8 cellular contexts compared by ENCODE assay signal in genomic region chr5:10601246-10602030, GRCh38. TPM values are rescaled to one million over a fixed set of nuclear protein-coding genes. Genes with fewer than 3 reads are reported as not detected.
DNase-seq lines count a peak whose midpoint lies in the region; ATAC-seq and TF ChIP-seq lines count a peak whose summit lies in the region.

No MANE protein-coding gene starts in this region.

- no peaks in the 10 kb centered on the region for H3K27me3 ChIP-seq in CD4-positive, CD25-positive, alpha-beta regulatory T cell (ENCODE audit: control insufficient read depth, insufficient read depth, low read length)
- no peaks in the 10 kb centered on the region for H3K27me3 ChIP-seq in skeletal muscle satellite cell (ENCODE audit: control insufficient read depth, insufficient read depth, low read length)
- no peaks in the 10 kb centered on the region for H3K27me3 ChIP-seq in naive thymus-derived CD4-positive, alpha-beta T cell (ENCODE audit: control insufficient read depth in 2 of 2, insufficient read depth in 2 of 2, low read length in 2 of 2)

- peak; percentile 22 for ATAC-seq in CD4-positive, CD25-positive, alpha-beta regulatory T cell (ENCODE audit: low read depth in 2 of 2)
- ATAC-seq in GM19324 (IDR thresholded peaks at IDR 0.05; ENCODE audit: low FRiP score, unreplicated experiment) (peak; percentile 38), HG03175 (IDR thresholded peaks at IDR 0.05; ENCODE audit: unreplicated experiment) (peak; percentile 45)
- ATAC-seq in naive thymus-derived CD4-positive, alpha-beta T cell: no peak

- H3K9ac ChIP-seq in skeletal muscle satellite cell (ENCODE audit: low read depth, low read length): peak overlapping the region; percentile 15

- H3K36me3 Mint-ChIP-seq in CD4-positive, CD25-positive, alpha-beta regulatory T cell: no peaks in the 10 kb centered on the region
- H3K36me3 Mint-ChIP-seq in naive thymus-derived CD4-positive, alpha-beta T cell: peaks cover 0 to 19% (median 0%) of the 10 kb centered on the region in 5 donors

- peak overlapping the region; percentile 68 to 78 (median 76) for H3K4me3 Mint-ChIP-seq in CD4-positive, CD25-positive, alpha-beta regulatory T cell
- peak overlapping the region in 4 of 10 donors; percentile 9 to 70 (median 49) for H3K4me3 Mint-ChIP-seq in naive thymus-derived CD4-positive, alpha-beta T cell

- no peak overlapping the region for H3K27ac ChIP-seq in CD4-positive, CD25-positive, alpha-beta regulatory T cell (ENCODE audit: insufficient read depth, low read length, poor library complexity, severe bottlenecking)
- no peak overlapping the region for H3K27ac ChIP-seq in naive thymus-derived CD4-positive, alpha-beta T cell (ENCODE audit: low read depth, low read length)

- no peaks in the 10 kb centered on the region for H3K9me3 ChIP-seq in CD4-positive, CD25-positive, alpha-beta regulatory T cell (ENCODE audit: control insufficient read depth in 2 of 2, low read length in 2 of 2)
- H3K9me3 ChIP-seq in skeletal muscle satellite cell (replicated peaks; ENCODE audit: low read length): no peaks in the 10 kb centered on the region
- no peaks in the 10 kb centered on the region for H3K9me3 ChIP-seq in naive thymus-derived CD4-positive, alpha-beta T cell (ENCODE audit: control insufficient read depth in 2 of 3, low read length in 3 of 3)

- peak overlapping the region; percentile 78 for H3K4me2 ChIP-seq in skeletal muscle satellite cell (ENCODE audit: low read length)

- peaks cover 0 to 7% (median 0%) of the 10 kb centered on the region in 7 donors for H3K9me3 Mint-ChIP-seq in CD4-positive, CD25-positive, alpha-beta regulatory T cell
- peaks cover 0 to 20% (median 4%) of the 10 kb centered on the region in 11 donors for H3K9me3 Mint-ChIP-seq in naive thymus-derived CD4-positive, alpha-beta T cell

- POLR2A ChIA-PET in naive thymus-derived CD4-positive, alpha-beta T cell (lab: Charles Lee): interaction anchor here (0.6 kb wide), 1 partner anchor 8 kb away, joined by 3 read pairs; no protein-coding TSS in a partner anchor

- no peaks in the 10 kb centered on the region for H3K36me3 ChIP-seq in CD4-positive, CD25-positive, alpha-beta regulatory T cell (ENCODE audit: control insufficient read depth, insufficient read depth, low read length)
- H3K36me3 ChIP-seq in skeletal muscle satellite cell (ENCODE audit: insufficient read depth, low read length): no peaks in the 10 kb centered on the region
- no peaks in the 10 kb centered on the region for H3K36me3 ChIP-seq in naive thymus-derived CD4-positive, alpha-beta T cell (ENCODE audit: control insufficient read depth in 2 of 3, insufficient read depth in 3 of 3, low read length in 3 of 3)

- peaks cover 0 to 31% (median 16%) of the 10 kb centered on the region in 4 donors for H3K4me1 Mint-ChIP-seq in CD4-positive, CD25-positive, alpha-beta regulatory T cell
- peaks cover 0 to 40% (median 0%) of the 10 kb centered on the region in 7 donors for H3K4me1 Mint-ChIP-seq in naive thymus-derived CD4-positive, alpha-beta T cell

- TF ChIP-seq CTCF in astrocyte of the spinal cord (IDR thresholded peaks at IDR 0.05; ENCODE audit: low read depth, low read length): no peak

- CTCF ChIA-PET in naive thymus-derived CD4-positive, alpha-beta T cell (lab: Charles Lee): interaction anchor here (0.6 kb wide), 2 partner anchors 156 to 197 kb away, joined by 3 to 5 read pairs; no protein-coding TSS in a partner anchor

- peak overlapping the region in 2 of 3 donors; percentile 51 to 72 for H3K27ac Mint-ChIP-seq in CD4-positive, CD25-positive, alpha-beta regulatory T cell
- H3K27ac Mint-ChIP-seq in naive thymus-derived CD4-positive, alpha-beta T cell: peak overlapping the region in 2 of 9 donors; percentile 41 to 42

- no peaks in the 10 kb centered on the region for H3K27me3 Mint-ChIP-seq in CD4-positive, CD25-positive, alpha-beta regulatory T cell
- H3K27me3 Mint-ChIP-seq in naive thymus-derived CD4-positive, alpha-beta T cell: peaks cover 0 to 4% (median 2%) of the 10 kb centered on the region in 5 donors

- intact Hi-C loops in naive thymus-derived CD4-positive, alpha-beta T cell (cut with micrococcal nuclease): no loop called here

- H3K4me1 ChIP-seq in CD4-positive, CD25-positive, alpha-beta regulatory T cell (ENCODE audit: control insufficient read depth, insufficient read depth, low read length, poor library complexity, severe bottlenecking): peaks cover 14% of the 10 kb centered on the region
- peaks cover 31% of the 10 kb centered on the region for H3K4me1 ChIP-seq in skeletal muscle satellite cell (ENCODE audit: control insufficient read depth, insufficient read depth, low read length)
- H3K4me1 ChIP-seq in naive thymus-derived CD4-positive, alpha-beta T cell (ENCODE audit: control insufficient read depth in 2 of 2, insufficient read depth in 2 of 2, low read length in 2 of 2): peaks cover 0 to 4% of the 10 kb centered on the region in 2 donors

- H3K4me3 ChIP-seq in CD4-positive, CD25-positive, alpha-beta regulatory T cell (ENCODE audit: low read depth, low read length): peak overlapping the region; percentile 71
- H3K4me3 ChIP-seq in astrocyte of the spinal cord (ENCODE audit: low read depth, low read length): no peak overlapping the region
- peak overlapping the region; percentile 62 for H3K4me3 ChIP-seq in skeletal muscle satellite cell (ENCODE audit: low read length)
- H3K4me3 ChIP-seq in naive thymus-derived CD4-positive, alpha-beta T cell (ENCODE audit: low read length): no peak overlapping the region

- DNase-seq in CD4-positive, CD25-positive, alpha-beta regulatory T cell: no peak
- DNase-seq in NCI-H345 (lab: John Stamatoyannopoulos, UW): peak; percentile 99
- peak; percentile 92 for DNase-seq in astrocyte of the spinal cord (ENCODE audit: low read depth, low spot score)
- DNase-seq in hepatic stellate cell (ENCODE audit: low spot score): peak; percentile 60
- DNase-seq in naive thymus-derived CD4-positive, alpha-beta T cell: no peak

- in situ Hi-C loops in astrocyte of the spinal cord (cut with HindIII; ENCODE audit: low sequenced_read_pairs): no loop called here

RNA-seq across cellular contexts. Expression of gene ANKRD33B, which starts 37.6 kb away (rescaled TPM):
- 6.6 TPM for total RNA-seq in CD4-positive, CD25-positive, alpha-beta regulatory T cell
- under 1 TPM; 0.25 to 0.35 (median 0.32) TPM for polyA plus RNA-seq in CD4-positive, CD25-positive, alpha-beta regulatory T cell
- 0.87 and 1.0 TPM in 2 replicates for total RNA-seq in skeletal muscle satellite cell (2012; rRNA removed)
- total RNA-seq in naive thymus-derived CD4-positive, alpha-beta T cell: 10 to 100 TPM in 1 of 5 experiments, 1 to 10 TPM in 2, under 1 TPM in 2; 0.30 to 10.1 (median 1.0) TPM
- under 1 TPM in 1 of 2 donors, not detected in 1; 0.20 TPM for polyA plus RNA-seq in naive thymus-derived CD4-positive, alpha-beta T cell

Comparison
In these comparisons a context has a peak if more than half of its experiments do, and no peak if none do; other contexts are left out.
1. DNase-seq: peak in NCI-H345 (single experiment), astrocyte of the spinal cord (single experiment) and hepatic stellate cell (single experiment); none in CD4-positive, CD25-positive, alpha-beta regulatory T cell (0 of 3) and naive thymus-derived CD4-positive, alpha-beta T cell (0 of 9).
2. H3K4me3 ChIP-seq: peak in CD4-positive, CD25-positive, alpha-beta regulatory T cell (single experiment) and skeletal muscle satellite cell (single experiment); none in astrocyte of the spinal cord (single experiment) and naive thymus-derived CD4-positive, alpha-beta T cell (single experiment).